ENCODE assay signal across 14 cellular contexts in the genomic region with DNA sequence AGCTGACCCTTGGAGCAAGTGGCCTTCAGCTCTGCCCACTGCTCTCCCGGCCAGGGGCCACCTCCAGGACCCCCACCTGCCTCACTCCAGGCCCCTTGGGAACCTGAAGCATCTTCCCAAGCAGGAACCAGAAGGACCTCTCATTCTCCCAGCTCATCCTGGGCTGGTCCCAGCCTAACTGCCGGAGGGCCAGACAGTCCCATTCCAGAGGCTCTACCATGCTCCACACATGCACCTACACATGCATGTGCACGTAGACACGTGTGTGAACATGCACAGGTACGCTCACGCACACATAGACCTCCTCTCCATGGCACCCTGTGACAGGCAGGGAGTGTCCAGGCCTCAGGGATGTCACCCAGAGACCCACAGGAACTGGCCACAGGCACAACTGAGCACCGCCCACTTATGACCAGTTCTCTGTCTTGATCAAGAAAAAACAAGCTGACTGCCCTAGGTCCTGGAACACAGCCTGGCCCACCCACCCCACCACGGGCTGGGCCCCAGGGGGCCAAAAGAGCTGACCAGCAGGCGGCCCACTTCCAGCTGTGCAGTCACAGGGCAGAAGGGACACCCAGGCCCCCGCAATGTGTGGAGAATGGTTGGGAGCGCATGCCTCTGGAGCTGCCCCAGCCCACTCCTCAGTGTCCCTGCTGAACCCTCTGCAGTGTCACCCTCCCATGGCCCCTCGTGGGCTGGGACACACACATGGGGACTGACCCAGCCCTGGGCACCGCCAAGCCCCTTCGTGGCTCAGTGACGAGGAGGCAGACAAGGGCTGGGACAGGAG. TPM values are rescaled to one million over a fixed set of nuclear protein-coding genes. Genes with fewer than 3 reads are reported as not detected.
DNase-seq lines count a peak whose midpoint lies in the region; ATAC-seq and TF ChIP-seq lines count a peak whose summit lies in the region.
"Had no signal": no experiment of that assay in that cellular context is flagged by ENCODE, and none has a peak within 500 bp of the region (broad histone marks: within the 10 kb centered on the region; RNA-seq: fewer than 3 reads in every experiment).

No MANE protein-coding gene starts in this region.

- H3K27me3 Mint-ChIP-seq in CD14-positive monocyte (ENCODE audit: low read depth in 3 of 3) = peaks cover 0 to 2% (median 0%) of the 10 kb centered on the region in 3 donors
- H3K27me3 Mint-ChIP-seq in activated B cell treated with CpG ODN at 0.5 μM for 24 hours = no peaks in the 10 kb centered on the region

- H3K27ac Mint-ChIP-seq in CD14-positive monocyte (no peak overlapping the region), activated B cell treated with CpG ODN at 0.5 μM for 24 hours (no peak overlapping the region)
- H3K27ac Mint-ChIP-seq: activated T-helper 2 cell treated with anti-CD3 and anti-CD28 coated beads, Interferon-gamma antibody, Interleukin-2, Interleukin-4, amounts not matched to agents 10 μg/mL and 5 μg/mL and 100 μg/mL, durations not matched to agents 14 hours and 24 hours and 36 hours had no signal

- CTCF ChIA-PET in activated B cell treated with CpG ODN at 0.5 μM for 24 hours (lab: Charles Lee) = no interaction called here

- DNase-seq in CD14-positive monocyte (ENCODE audit: low spot score) = peak; percentile 37
- DNase-seq in activated B cell treated with CpG ODN at 0.5 μM for 24 hours = peak; percentile 7
- peak; percentile 25 for DNase-seq in left ventricle myocardium superior
- peak; percentile 1 to 63 (median 6) for DNase-seq in posterior cingulate gyrus
- no peak for DNase-seq in NCI-H446 treated with DMSO at 0.1 percent for 48 hours (lab: John Stamatoyannopoulos, UW)
- no peak for DNase-seq in iPS-NIHi11 (ENCODE audit: low spot score)
- no peak for DNase-seq in NCI-H2107 (lab: John Stamatoyannopoulos, UW)
- DNase-seq: central memory CD4-positive, alpha-beta T cell; DND-41; NCI-H2081 treated with DMSO at 0.1 percent for 48 hours; SW 1271 had no signal

- TF ChIP-seq CTCF in CD14-positive monocyte (IDR thresholded peaks at IDR 0.05) (no peak), activated B cell treated with CpG ODN at 0.5 μM for 24 hours (IDR thresholded peaks at IDR 0.05) (no peak)

- H3K4me1 Mint-ChIP-seq in CD14-positive monocyte = no peaks in the 10 kb centered on the region
- peaks cover 2% of the 10 kb centered on the region for H3K4me1 Mint-ChIP-seq in activated B cell treated with CpG ODN at 0.5 μM for 24 hours

- H3K36me3 Mint-ChIP-seq in CD14-positive monocyte (no peaks in the 10 kb centered on the region), activated B cell treated with CpG ODN at 0.5 μM for 24 hours (ENCODE audit: low read depth) (no peaks in the 10 kb centered on the region)

- intact Hi-C loops in CD14-positive monocyte (cut with micrococcal nuclease) = no loop called here
- intact Hi-C loops in activated B cell treated with CpG ODN at 0.5 μM for 24 hours (cut with micrococcal nuclease) = no loop called here
- intact Hi-C loops in left ventricle myocardium superior (cut with micrococcal nuclease) = no loop called here
- intact Hi-C loops in posterior cingulate gyrus (cut with DNase I) = no loop called here

- H3K9me3 Mint-ChIP-seq in CD14-positive monocyte (peaks cover 0 to 5% (median 0%) of the 10 kb centered on the region in 7 donors), activated B cell treated with CpG ODN at 0.5 μM for 24 hours (no peaks in the 10 kb centered on the region)
- H3K9me3 Mint-ChIP-seq: activated T-helper 2 cell treated with anti-CD3 and anti-CD28 coated beads, Interferon-gamma antibody, Interleukin-2, Interleukin-4, amounts not matched to agents 10 μg/mL and 5 μg/mL and 100 μg/mL, durations not matched to agents 14 hours and 24 hours and 36 hours had no signal

- no peak for ATAC-seq in activated B cell treated with CpG ODN at 0.5 μM for 24 hours (ENCODE audit: low read depth)
- no peak for ATAC-seq in left ventricle myocardium superior
- ATAC-seq in GM18502 (IDR thresholded peaks at IDR 0.05; ENCODE audit: poor library complexity, unreplicated experiment) = no peak
- ATAC-seq: GM12878 had no signal

- H3K4me3 Mint-ChIP-seq in CD14-positive monocyte = no peak overlapping the region
- no peak overlapping the region for H3K4me3 Mint-ChIP-seq in activated B cell treated with CpG ODN at 0.5 μM for 24 hours

- POLR2A ChIA-PET in activated B cell treated with CpG ODN at 0.5 μM for 24 hours (lab: Charles Lee) = no interaction called here

RNA-seq across cellular contexts. Expression of gene CAMK2B, which starts 43.4 kb away (rescaled TPM):
- not detected for polyA plus RNA-seq in CD14-positive monocyte
- total RNA-seq in activated B cell treated with CpG ODN at 0.5 μM for 24 hours (0.17 and 0.58 TPM in 2 replicates), left ventricle myocardium superior (98.4 TPM)

Comparison
In these comparisons a context has a peak if more than half of its experiments do, and no peak if none do; other contexts are left out.
1. DNase-seq: peak in CD14-positive monocyte (single experiment), activated B cell treated with CpG ODN at 0.5 μM for 24 hours (single experiment), left ventricle myocardium superior (single experiment) and posterior cingulate gyrus (10 of 10); none in NCI-H446 treated with DMSO at 0.1 percent for 48 hours (single experiment), iPS-NIHi11 (single experiment) and NCI-H2107 (single experiment).
2. RNA of gene CAMK2B, which starts 43.4 kb away (total RNA-seq): 98.4 TPM in left ventricle myocardium superior (single experiment); 0.17 to 0.58 TPM in activated B cell treated with CpG ODN at 0.5 μM for 24 hours; every median in the first group is over 10 times any median in the second.